In the genomic region with DNA sequence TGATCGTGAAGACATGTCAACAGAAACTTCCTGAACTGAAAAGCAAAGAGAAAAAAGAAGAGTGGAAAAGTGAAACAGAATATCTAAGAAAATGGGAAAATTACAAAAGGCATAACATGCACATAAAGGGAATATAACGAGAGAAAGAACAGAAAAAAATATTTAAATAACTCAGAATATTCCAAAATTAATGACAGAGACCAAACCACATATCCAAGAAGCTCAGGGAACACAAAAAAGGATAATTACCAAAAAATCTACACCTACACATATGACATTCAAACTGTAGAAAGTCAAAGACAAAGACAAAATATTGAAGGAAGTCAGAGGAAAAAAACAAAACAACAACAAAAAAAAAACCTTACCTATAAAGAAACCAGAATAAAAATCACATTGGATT, we compare ENCODE assay signal across 3 cellular contexts.
"Had no signal": no experiment of that assay in that cellular context is flagged by ENCODE, and none has a peak within 500 bp of the region (broad histone marks: within the 10 kb centered on the region; RNA-seq: fewer than 3 reads in every experiment).

No MANE protein-coding gene starts in this region.

- DNase-seq: GDM1, GF-D8 had no signal

- H3K4me3 ChIP-seq: GM12878 had no signal
